ENCODE assay signal across 1 cellular context in genomic region chr5:157651011-157651611, GRCh38.
A peak's percentile ranks its signal among the peaks of the same experiment; 100 is the strongest.
TF ChIP-seq lines count a peak whose summit lies in the region.

No MANE protein-coding gene starts in this region.

TF ChIP-seq in GM12878, 131 proteins besides CTCF, POLR2A, EP300 and RAD21:
- TF ChIP-seq ESRRA (IDR thresholded peaks at IDR 0.05; ENCODE audit: low read length) (no peak), CBX5 (IDR thresholded peaks at IDR 0.05; ENCODE audit: low read depth) (0 out of 2 replicates have a peak, but pooled peaks have one; percentile 50)
TF ChIP-seq in GM12878: peak in this region for 1.
